Comparison of ENCODE assay signal across 11 cellular contexts in genomic region chr10:104317195-104318095, GRCh38. TPM values are rescaled to one million over a fixed set of nuclear protein-coding genes. Genes with fewer than 3 reads are reported as not detected.
DNase-seq lines count a peak whose midpoint lies in the region; ATAC-seq, FAIRE-seq and TF ChIP-seq lines count a peak whose summit lies in the region.
"Had no signal": no experiment of that assay in that cellular context is flagged by ENCODE, and none has a peak within 500 bp of the region (broad histone marks: within the 10 kb centered on the region; RNA-seq: fewer than 3 reads in every experiment).

No MANE protein-coding gene starts in this region.

- ATAC-seq in mucosa of descending colon (peak; percentile 14), GM21515 (IDR thresholded peaks at IDR 0.05; ENCODE audit: unreplicated experiment) (no peak), GM21360 (IDR thresholded peaks at IDR 0.05; ENCODE audit: unreplicated experiment) (no peak)

- no peak for FAIRE-seq in bronchial epithelial cell (lab: Jason Lieb, UNC)

- H3K36me3 ChIP-seq in bronchial epithelial cell (ENCODE audit: control insufficient read depth, insufficient read depth, low read length) = peaks cover 26% of the 10 kb centered on the region
- peaks cover 4% of the 10 kb centered on the region for H3K36me3 ChIP-seq in mucosa of descending colon (ENCODE audit: low read depth)

- peaks cover 9% of the 10 kb centered on the region for H3K4me1 ChIP-seq in mucosa of descending colon (ENCODE audit: low read depth)

- H3K4me3 ChIP-seq in bronchial epithelial cell (ENCODE audit: low read depth, low read length) (no peak overlapping the region), mucosa of descending colon (no peak overlapping the region)

- no peaks in the 10 kb centered on the region for H3K27me3 ChIP-seq in bronchial epithelial cell (ENCODE audit: control insufficient read depth, insufficient read depth, low read length)

- H3K9me3 ChIP-seq in mucosa of descending colon = no peaks in the 10 kb centered on the region

- intact Hi-C loops in mucosa of descending colon (cut with DNase I, micrococcal nuclease) = no loop called here

- TF ChIP-seq CTCF in bronchial epithelial cell (IDR thresholded peaks at IDR 0.05; ENCODE audit: insufficient read depth, low read length, severe bottlenecking) = no peak
- no peak for TF ChIP-seq CTCF in mucosa of descending colon (IDR thresholded peaks at IDR 0.05)

- DNase-seq in AG08396 (ENCODE audit: low spot score) (peak; percentile 62), HCEC 1CT (peak; percentile 82), bronchial epithelial cell (ENCODE audit: low read depth) (peak; percentile 60), mucosa of descending colon (no peak), NCI-H1694 treated with DMSO at 0.1 percent for 48 hours (lab: John Stamatoyannopoulos, UW) (no peak), anterior cingulate cortex (lab: John Stamatoyannopoulos, UW) (no peak)
- DNase-seq: activated CD4-positive, alpha-beta T cell treated with anti-CD3 and anti-CD28 coated beads, Interleukin-2, amount 10 ng/mL, durations not matched to agents 7 days and 5 days; NCI-H510A treated with DMSO at 0.1 percent for 48 hours; retina had no signal

RNA-seq across cellular contexts. Expression of gene ITPRIP, which starts 20.8 kb away (rescaled TPM):
- 12.9 and 30.7 TPM in 2 replicates for total RNA-seq in bronchial epithelial cell
- total RNA-seq in mucosa of descending colon = 10 to 100 TPM in 1 of 3 donors, 1 to 10 TPM in 2; 3.2 to 10.7 (median 5.7) TPM

RNA-seq across cellular contexts. Expression of gene CFAP58, which starts 36.2 kb away (rescaled TPM):
- total RNA-seq in bronchial epithelial cell = 0.53 and 1.2 TPM in 2 replicates
- under 1 TPM; 0.14 to 0.44 (median 0.17) TPM for total RNA-seq in mucosa of descending colon

RNA-seq across cellular contexts. Expression of gene GSTO2, which starts 48.5 kb away (rescaled TPM):
- total RNA-seq in bronchial epithelial cell = 24.7 and 29.2 TPM in 2 replicates
- total RNA-seq in mucosa of descending colon = 10 to 100 TPM in 2 of 3 donors, 1 to 10 TPM in 1; 5.4 to 19.7 (median 18.3) TPM

Comparison
In these comparisons a context has a peak if more than half of its experiments do, and no peak if none do; other contexts are left out.
1. DNase-seq: peak in AG08396 (single experiment), HCEC 1CT (single experiment) and bronchial epithelial cell (single experiment); none in mucosa of descending colon (0 of 3), NCI-H1694 treated with DMSO at 0.1 percent for 48 hours (single experiment) and anterior cingulate cortex (0 of 58).